In the genomic region with DNA sequence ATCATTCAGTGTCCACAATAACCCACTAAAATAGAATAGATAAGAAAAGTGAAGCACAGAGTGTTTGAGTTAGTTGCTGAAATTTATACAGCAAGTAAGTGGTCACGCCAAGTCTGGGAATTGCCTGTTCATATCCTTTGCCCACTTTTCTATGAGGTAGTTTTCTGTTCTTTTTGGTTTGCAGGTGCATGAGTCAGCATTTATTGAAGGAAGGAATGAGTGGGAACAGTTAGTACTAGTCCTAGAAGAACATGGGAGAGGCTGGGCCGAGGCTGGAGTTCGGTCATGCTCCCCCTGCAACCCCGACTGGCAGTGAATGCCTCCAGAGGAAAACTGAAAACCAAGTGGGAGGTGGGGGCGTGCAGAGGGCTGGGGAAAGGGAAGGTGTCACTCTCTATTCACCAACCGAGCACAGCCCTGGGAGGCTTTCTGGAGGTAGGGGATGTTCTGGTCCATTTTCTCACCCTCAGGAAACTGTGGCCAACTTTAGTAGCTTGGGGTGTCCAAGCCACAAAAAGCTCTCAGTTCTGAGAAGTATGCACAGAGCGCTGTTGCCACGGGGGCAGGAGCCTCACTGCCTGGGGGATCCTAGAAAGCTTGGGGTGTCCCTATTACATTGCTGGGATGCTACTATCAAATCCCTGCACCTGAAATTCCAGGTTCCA, we compare ENCODE assay signal across 20 cellular contexts. TPM values are rescaled to one million over a fixed set of nuclear protein-coding genes. Genes with fewer than 3 reads are reported as not detected.
DNase-seq lines count a peak whose midpoint lies in the region; ATAC-seq and TF ChIP-seq lines count a peak whose summit lies in the region.
"Had no signal": no experiment of that assay in that cellular context is flagged by ENCODE, and none has a peak within 500 bp of the region (broad histone marks: within the 10 kb centered on the region; RNA-seq: fewer than 3 reads in every experiment).

No MANE protein-coding gene starts in this region.

- no peak overlapping the region for H3K4ac ChIP-seq in mesendoderm (ENCODE audit: low read depth, low read length)

- no peak overlapping the region for H2BK5ac ChIP-seq in mesendoderm (ENCODE audit: low read length)

- peaks cover 16% of the 10 kb centered on the region for H3K36me3 Mint-ChIP-seq in activated CD8-positive, alpha-beta T cell treated with anti-CD3 and anti-CD28 coated beads, Interleukin-2, amount 10 ng/mL, durations not matched to agents 7 days and 5 days (ENCODE audit: low read depth)
- H3K36me3 Mint-ChIP-seq in endothelial cell (ENCODE audit: low read depth, unreplicated experiment): no peaks in the 10 kb centered on the region
- H3K36me3 Mint-ChIP-seq: CD4-positive, alpha-beta memory T cell had no signal

- H3K36me3 ChIP-seq in mesendoderm (ENCODE audit: control insufficient read depth, insufficient read depth, low read length): no peaks in the 10 kb centered on the region
- H3K36me3 ChIP-seq: BE2C, Peyer's patch had no signal

- no peak overlapping the region for H3K9ac ChIP-seq in mesendoderm (ENCODE audit: low read length)
- H3K9ac ChIP-seq: GM23248 had no signal

- POLR2A ChIA-PET in activated CD8-positive, alpha-beta T cell treated with anti-CD3 and anti-CD28 coated beads, Interleukin-2, amount 10 ng/mL, durations not matched to agents 7 days and 5 days (lab: Charles Lee): interaction anchor here (0.9 kb wide), 1 partner anchor 9 kb away, joined by 6 read pairs; no protein-coding TSS in a partner anchor

- no peaks in the 10 kb centered on the region for H3K79me1 ChIP-seq in mesendoderm (ENCODE audit: low read length)

- no peak overlapping the region for H3K18ac ChIP-seq in mesendoderm (ENCODE audit: low read length)

- H3K27ac ChIP-seq in mesendoderm (ENCODE audit: low read depth, low read length): no peak overlapping the region
- H3K27ac ChIP-seq: GM23248, SK-N-MC had no signal

- H3K4me3 ChIP-seq in mesendoderm (ENCODE audit: low read length): no peak overlapping the region
- H3K4me3 ChIP-seq: GM12878, GM23248, Peyer's patch, SK-N-MC had no signal

- H4K5ac ChIP-seq in mesendoderm (ENCODE audit: low read length): no peak overlapping the region

- H3K27me3 ChIP-seq in mesendoderm (ENCODE audit: insufficient read depth, low read length, poor library complexity): no peaks in the 10 kb centered on the region
- H3K27me3 ChIP-seq: BE2C, Peyer's patch had no signal

- H4K8ac ChIP-seq in mesendoderm (ENCODE audit: low read depth, low read length): no peak overlapping the region

- no peak for TF ChIP-seq CTCF in endothelial cell (IDR thresholded peaks at IDR 0.05; ENCODE audit: unreplicated experiment)

- ATAC-seq in stimulated activated naive CD8-positive, alpha-beta T cell treated with anti-CD3 and anti-CD28 coated beads, Interleukin-15, amount 100 ng/mL, for 72 hours: peak; percentile 68
- no peak for ATAC-seq in stimulated activated naive CD8-positive, alpha-beta T cell treated with anti-CD3 and anti-CD28 coated beads, Interleukin-15, Interleukin-2, amounts not matched to agents 100 U/mL and 50 U/mL, for 24 hours
- peak; percentile 27 for ATAC-seq in activated CD8-positive, alpha-beta T cell treated with anti-CD3 and anti-CD28 coated beads, Interleukin-2, amount 10 ng/mL, durations not matched to agents 7 days and 5 days
- ATAC-seq: GM12878 had no signal

- no CpG with 5 or more reads among the region's 8 CpGs for WGBS in mesendoderm (ENCODE audit: extremely low coverage, insufficient coverage, low lambda C conversion rate)

- H3K4me3 Mint-ChIP-seq in stimulated activated naive CD8-positive, alpha-beta T cell treated with anti-CD3 and anti-CD28 coated beads, Interleukin-15, amount 100 ng/mL, for 72 hours: peak overlapping the region in 1 of 2 donors; percentile 31
- H3K4me3 Mint-ChIP-seq in activated CD8-positive, alpha-beta T cell treated with anti-CD3 and anti-CD28 coated beads, Interleukin-2, amount 10 ng/mL, durations not matched to agents 7 days and 5 days: no peak overlapping the region
- H3K4me3 Mint-ChIP-seq in endothelial cell (ENCODE audit: unreplicated experiment): no peak overlapping the region

- H2AK5ac ChIP-seq in mesendoderm (ENCODE audit: low read length): no peak overlapping the region

- DNase-seq in stimulated activated naive CD8-positive, alpha-beta T cell treated with anti-CD3 and anti-CD28 coated beads, Interleukin-15, amount 100 ng/mL, for 72 hours: no peak
- DNase-seq in stimulated activated naive CD8-positive, alpha-beta T cell treated with anti-CD3 and anti-CD28 coated beads, Interleukin-15, Interleukin-2, amounts not matched to agents 100 U/mL and 50 U/mL, for 24 hours: no peak
- DNase-seq in activated CD8-positive, alpha-beta T cell treated with anti-CD3 and anti-CD28 coated beads, Interleukin-2, amount 10 ng/mL, durations not matched to agents 7 days and 5 days: peak; percentile 48
- DNase-seq in endothelial cell (ENCODE audit: low spot score): no peak
- no peak for DNase-seq in stimulated activated CD4-positive, alpha-beta T cell treated with anti-CD3 and anti-CD28 coated beads, Interleukin-2, amount 100 ng/mL, for 24 hours
- no peak for DNase-seq in T1000 (lab: John Stamatoyannopoulos, UW)
- DNase-seq in mesendoderm: no peak
- DNase-seq: BE2C; CD4-positive, alpha-beta memory T cell; DMS79 treated with DMSO at 0.1 percent for 48 hours; GM23248; Karpas-422; MM.1S; NCI-H1105; NCI-H1694; NCI-H226; NCI-H524 treated with DMSO at 0.1 percent for 48 hours had no signal

- no peak overlapping the region for H3K23ac ChIP-seq in mesendoderm (ENCODE audit: low read length)

- no peaks in the 10 kb centered on the region for H3K79me2 ChIP-seq in mesendoderm (ENCODE audit: control insufficient read depth, insufficient read depth, low read length)

- H3K27ac Mint-ChIP-seq in stimulated activated naive CD8-positive, alpha-beta T cell treated with anti-CD3 and anti-CD28 coated beads, Interleukin-15, amount 100 ng/mL, for 72 hours: no peak overlapping the region
- H3K27ac Mint-ChIP-seq in activated CD8-positive, alpha-beta T cell treated with anti-CD3 and anti-CD28 coated beads, Interleukin-2, amount 10 ng/mL, durations not matched to agents 7 days and 5 days: peak overlapping the region; percentile 69
- H3K27ac Mint-ChIP-seq in endothelial cell (ENCODE audit: unreplicated experiment): peak overlapping the region; percentile 25

- H3K4me1 Mint-ChIP-seq in stimulated activated naive CD8-positive, alpha-beta T cell treated with anti-CD3 and anti-CD28 coated beads, Interleukin-15, amount 100 ng/mL, for 72 hours: peaks cover 63% of the 10 kb centered on the region
- H3K4me1 Mint-ChIP-seq in activated CD8-positive, alpha-beta T cell treated with anti-CD3 and anti-CD28 coated beads, Interleukin-2, amount 10 ng/mL, durations not matched to agents 7 days and 5 days (ENCODE audit: low read depth): peaks cover 76% of the 10 kb centered on the region
- H3K4me1 Mint-ChIP-seq in endothelial cell (ENCODE audit: unreplicated experiment): peaks cover 9% of the 10 kb centered on the region

- H3K56ac ChIP-seq in mesendoderm (ENCODE audit: low read length): no peak overlapping the region

- no peaks in the 10 kb centered on the region for H3K4me1 ChIP-seq in mesendoderm (ENCODE audit: control insufficient read depth, low read depth, low read length)
- H3K4me1 ChIP-seq: BE2C had no signal

- H2BK15ac ChIP-seq in mesendoderm (replicated peaks; ENCODE audit: low read depth): no peak overlapping the region

- CTCF ChIA-PET in activated CD8-positive, alpha-beta T cell treated with anti-CD3 and anti-CD28 coated beads, Interleukin-2, amount 10 ng/mL, durations not matched to agents 7 days and 5 days (lab: Charles Lee): interaction anchor here (0.6 to 1.9 kb wide), 4 partner anchors 11 to 680 kb away, joined by 3 to 4 read pairs (median 3); no protein-coding TSS in a partner anchor

- H3K4me2 ChIP-seq in mesendoderm (ENCODE audit: low read length): no peak overlapping the region

- H2BK120ac ChIP-seq in mesendoderm (ENCODE audit: low read depth, low read length): no peak overlapping the region

- H3K9me3 Mint-ChIP-seq in stimulated activated naive CD8-positive, alpha-beta T cell treated with anti-CD3 and anti-CD28 coated beads, Interleukin-15, amount 100 ng/mL, for 72 hours: peaks cover 14% of the 10 kb centered on the region in 2 donors
- peaks cover 22% of the 10 kb centered on the region for H3K9me3 Mint-ChIP-seq in activated CD8-positive, alpha-beta T cell treated with anti-CD3 and anti-CD28 coated beads, Interleukin-2, amount 10 ng/mL, durations not matched to agents 7 days and 5 days (ENCODE audit: insufficient read depth)
- H3K9me3 Mint-ChIP-seq in endothelial cell (ENCODE audit: unreplicated experiment): no peaks in the 10 kb centered on the region

- H3K27me3 Mint-ChIP-seq in stimulated activated naive CD8-positive, alpha-beta T cell treated with anti-CD3 and anti-CD28 coated beads, Interleukin-15, amount 100 ng/mL, for 72 hours: no peaks in the 10 kb centered on the region
- H3K27me3 Mint-ChIP-seq in activated CD8-positive, alpha-beta T cell treated with anti-CD3 and anti-CD28 coated beads, Interleukin-2, amount 10 ng/mL, durations not matched to agents 7 days and 5 days (ENCODE audit: low read depth): no peaks in the 10 kb centered on the region
- peaks cover 7% of the 10 kb centered on the region for H3K27me3 Mint-ChIP-seq in endothelial cell (ENCODE audit: unreplicated experiment)

RNA-seq across cellular contexts. Expression of a gene that starts 41.4 kb away (rescaled TPM):
- 10 to 100 TPM; 37.3 to 40.9 TPM for total RNA-seq in activated CD8-positive, alpha-beta T cell treated with anti-CD3 and anti-CD28 coated beads, Interleukin-2, amount 10 ng/mL, durations not matched to agents 7 days and 5 days
- 24.4 TPM for total RNA-seq in endothelial cell (ENCODE audit: unreplicated experiment)
- polyA plus RNA-seq in mesendoderm (2013, experiment 1 of 2): 4.6 TPM
- 4.9 TPM for polyA plus RNA-seq in mesendoderm (2013, experiment 2 of 2)

Comparison
In these comparisons a context has a peak if more than half of its experiments do, and no peak if none do; other contexts are left out.
1. H3K27ac Mint-ChIP-seq: peak in activated CD8-positive, alpha-beta T cell treated with anti-CD3 and anti-CD28 coated beads, Interleukin-2, amount 10 ng/mL, durations not matched to agents 7 days and 5 days (single experiment) and endothelial cell (single experiment); none in stimulated activated naive CD8-positive, alpha-beta T cell treated with anti-CD3 and anti-CD28 coated beads, Interleukin-15, amount 100 ng/mL, for 72 hours (0 of 2).